In genomic region chr12:120347766-120348165, GRCh38 we compare ENCODE assay signal across 11 cellular contexts. TPM values are rescaled to one million over a fixed set of nuclear protein-coding genes. Genes with fewer than 3 reads are reported as not detected.
"Had no signal": no experiment of that assay in that cellular context is flagged by ENCODE, and none has a peak within 500 bp of the region (broad histone marks: within the 10 kb centered on the region; RNA-seq: fewer than 3 reads in every experiment).

No MANE protein-coding gene starts in this region.

- H3K4me3 ChIP-seq: GM23248, GM23338, HAP-1 had no signal

- H3K9me3 ChIP-seq: HAP-1 had no signal

- FAIRE-seq: H1, H54 had no signal

- H2AFZ ChIP-seq: GM23248, GM23338 had no signal

- H3K27ac ChIP-seq: GM23248 had no signal

- H3K4me1 ChIP-seq: HAP-1 had no signal

- H3K9ac ChIP-seq: GM23248 had no signal

- H3K4me2 ChIP-seq: GM23338 had no signal

- ATAC-seq: GM23338, HCT116 had no signal

- DNase-seq: GM23248, GOT3, H7, H9, HFFc6 had no signal

RNA-seq across cellular contexts. Expression of gene PLA2G1B, which starts 20.2 kb away (rescaled TPM):
- total RNA-seq: GM23248, GM23338, H1, H4, H7, H9, HFFc6 had no signal
- polyA plus RNA-seq: GM23248, GM23338, H1 had no signal

RNA-seq across cellular contexts. Expression of gene MSI1, which starts 21.2 kb away (rescaled TPM):
- total RNA-seq: GM23248, HFFc6 had no signal
- polyA plus RNA-seq: GM23248 had no signal

RNA-seq across cellular contexts. Expression of gene SIRT4, which starts 45.6 kb away (rescaled TPM):
- total RNA-seq: GM23248 had no signal

RNA-seq across cellular contexts. Expression of gene RNU4-1, which starts 54.7 kb away (rescaled TPM):
- total RNA-seq: GM23248, GM23338 had no signal
- polyA plus RNA-seq: GM23248 had no signal

RNA-seq across cellular contexts. Expression of gene RNU4-2, which starts 56.1 kb away (rescaled TPM):
- total RNA-seq: GM23338 had no signal
- polyA plus RNA-seq: GM23338 had no signal
